16 cellular contexts compared by ENCODE assay signal in genomic region chr4:180203349-180203748, GRCh38.
DNase-seq lines count a peak whose midpoint lies in the region; ATAC-seq, FAIRE-seq and TF ChIP-seq lines count a peak whose summit lies in the region.
"Had no signal": no experiment of that assay in that cellular context is flagged by ENCODE, and none has a peak within 500 bp of the region (broad histone marks: within the 10 kb centered on the region; RNA-seq: fewer than 3 reads in every experiment).

No MANE protein-coding gene starts in this region.

- no peak for FAIRE-seq in kidney (lab: Jason Lieb, UNC)
- FAIRE-seq: colon had no signal

- no peak for TF ChIP-seq CTCF in brain microvascular endothelial cell (IDR thresholded peaks at IDR 0.05; ENCODE audit: low read depth, low read length, missing control alignments)
- TF ChIP-seq CTCF in kidney (IDR thresholded peaks at IDR 0.05; ENCODE audit: borderline replicate concordance, extremely low read depth, insufficient read depth): no peak

- intact Hi-C loops in kidney (cut with DNase I): no loop called here

- peaks cover 6 to 10% of the 10 kb centered on the region in 2 donors for H3K4me1 Mint-ChIP-seq in immature natural killer cell
- H3K4me1 Mint-ChIP-seq: activated CD4-positive, alpha-beta T cell treated with anti-CD3 and anti-CD28 coated beads, Interleukin-2, amount 10 ng/mL, durations not matched to agents 7 days and 5 days; activated T-helper 17 cell treated with anti-CD3 and anti-CD28 coated beads, Interleukin-2, amount 50 U/mL, for 72 hours had no signal

- no peaks in the 10 kb centered on the region for H3K4me1 ChIP-seq in kidney (ENCODE audit: control insufficient read depth in 1 of 2, insufficient read depth in 1 of 2, low read depth in 1 of 2, low read length in 2 of 2)

- H3K9ac ChIP-seq in kidney (ENCODE audit: low read length in 2 of 2): no peak overlapping the region
- H3K9ac ChIP-seq: BLaER1 treated with 17β-estradiol and CSF1 and Interleukin-3, amounts not matched to agents 10 nM and 100 nM had no signal

- no peak overlapping the region for H3K27ac ChIP-seq in brain microvascular endothelial cell
- no peak overlapping the region for H3K27ac ChIP-seq in kidney (ENCODE audit: low read depth in 2 of 2, low read length in 2 of 2)
- H3K27ac ChIP-seq: BLaER1 treated with 17β-estradiol and CSF1 and Interleukin-3, amounts not matched to agents 10 nM and 100 nM had no signal

- H3K27me3 ChIP-seq in brain microvascular endothelial cell (replicated peaks): no peaks in the 10 kb centered on the region
- H3K27me3 ChIP-seq: BLaER1 treated with 17β-estradiol and CSF1 and Interleukin-3, amounts not matched to agents 10 nM and 100 nM had no signal

- H3K9me3 ChIP-seq in kidney (ENCODE audit: control insufficient read depth in 1 of 2, low read length in 2 of 2): no peaks in the 10 kb centered on the region
- H3K9me3 ChIP-seq: BLaER1 treated with 17β-estradiol and CSF1 and Interleukin-3, amounts not matched to agents 10 nM and 100 nM had no signal

- no peak overlapping the region for H3K27ac Mint-ChIP-seq in immature natural killer cell
- H3K27ac Mint-ChIP-seq: activated CD4-positive, alpha-beta T cell treated with anti-CD3 and anti-CD28 coated beads, Interleukin-2, amount 10 ng/mL, durations not matched to agents 7 days and 5 days; activated T-helper 17 cell treated with anti-CD3 and anti-CD28 coated beads, Interleukin-2, amount 50 U/mL, for 72 hours; HFFc6; type B pancreatic cell had no signal

- H3K4me3 ChIP-seq in brain microvascular endothelial cell (ENCODE audit: low read depth, low read length): no peak overlapping the region
- H3K4me3 ChIP-seq in kidney (ENCODE audit: low read length in 2 of 2): no peak overlapping the region
- H3K4me3 ChIP-seq: BLaER1 treated with 17β-estradiol and CSF1 and Interleukin-3, amounts not matched to agents 10 nM and 100 nM had no signal

- H3K36me3 Mint-ChIP-seq in immature natural killer cell: peaks cover 0 to 6% (median 0%) of the 10 kb centered on the region in 3 donors

- in situ Hi-C loops in brain microvascular endothelial cell (cut with HindIII; ENCODE audit: low pct_ligation_motif_present, low sequenced_read_pairs): no loop called here

- H3K36me3 ChIP-seq in brain microvascular endothelial cell (replicated peaks) (no peaks in the 10 kb centered on the region), kidney (ENCODE audit: control insufficient read depth in 1 of 2, insufficient read depth in 2 of 2, low read length in 2 of 2) (no peaks in the 10 kb centered on the region)
- H3K36me3 ChIP-seq: BLaER1 treated with 17β-estradiol and CSF1 and Interleukin-3, amounts not matched to agents 10 nM and 100 nM had no signal

- H3K9me3 Mint-ChIP-seq in immature natural killer cell: peaks cover 0 to 18% (median 2%) of the 10 kb centered on the region in 6 donors
- H3K9me3 Mint-ChIP-seq: activated CD4-positive, alpha-beta T cell treated with anti-CD3 and anti-CD28 coated beads, Interleukin-2, amount 10 ng/mL, durations not matched to agents 7 days and 5 days; type B pancreatic cell had no signal

- ATAC-seq in GM18868 (IDR thresholded peaks at IDR 0.05; ENCODE audit: unreplicated experiment) (peak; percentile 92), GM21825 (IDR thresholded peaks at IDR 0.05; ENCODE audit: unreplicated experiment) (peak; percentile 65), HG03103 (IDR thresholded peaks at IDR 0.05; ENCODE audit: low read depth, unreplicated experiment) (peak; percentile 78)
- ATAC-seq: activated T-helper 17 cell treated with anti-CD3 and anti-CD28 coated beads, Interleukin-2, amount 50 U/mL, for 72 hours; right cardiac atrium had no signal

- peaks cover 0 to 3% (median 0%) of the 10 kb centered on the region in 3 donors for H3K27me3 Mint-ChIP-seq in immature natural killer cell (ENCODE audit: low read depth in 3 of 3)
- H3K27me3 Mint-ChIP-seq: activated CD4-positive, alpha-beta T cell treated with anti-CD3 and anti-CD28 coated beads, Interleukin-2, amount 10 ng/mL, durations not matched to agents 7 days and 5 days; activated T-helper 17 cell treated with anti-CD3 and anti-CD28 coated beads, Interleukin-2, amount 50 U/mL, for 72 hours; type B pancreatic cell had no signal

- H3K4me3 Mint-ChIP-seq in immature natural killer cell: peak overlapping the region in 3 of 5 donors; percentile 35 to 49 (median 41)
- H3K4me3 Mint-ChIP-seq: activated CD4-positive, alpha-beta T cell treated with anti-CD3 and anti-CD28 coated beads, Interleukin-2, amount 10 ng/mL, durations not matched to agents 7 days and 5 days; activated T-helper 17 cell treated with anti-CD3 and anti-CD28 coated beads, Interleukin-2, amount 50 U/mL, for 72 hours; HFFc6; type B pancreatic cell had no signal

- DNase-seq in immature natural killer cell (no peak), NCI-H748 (lab: John Stamatoyannopoulos, UW; ENCODE audit: unreplicated experiment) (no peak), brain microvascular endothelial cell (no peak), kidney (no peak)
- DNase-seq: activated CD4-positive, alpha-beta T cell treated with anti-CD3 and anti-CD28 coated beads, Interleukin-2, amount 10 ng/mL, durations not matched to agents 7 days and 5 days; HFFc6; right cardiac atrium; stimulated activated CD4-positive, alpha-beta T cell treated with anti-CD3 and anti-CD28 coated beads, Interleukin-1b, Interleukin-23, amount 100 ng/mL, for 48 hours; T-helper 9 cell had no signal
